ENCODE assay signal across 10 cellular contexts in genomic region chr19:53980553-53981407, GRCh38. TPM values are rescaled to one million over a fixed set of nuclear protein-coding genes. Genes with fewer than 3 reads are reported as not detected.
DNase-seq lines count a peak whose midpoint lies in the region; ATAC-seq and TF ChIP-seq lines count a peak whose summit lies in the region.
"Had no signal": no experiment of that assay in that cellular context is flagged by ENCODE, and none has a peak within 500 bp of the region (broad histone marks: within the 10 kb centered on the region; RNA-seq: fewer than 3 reads in every experiment).

No MANE protein-coding gene starts in this region.

- H3K27ac Mint-ChIP-seq in activated CD8-positive, alpha-beta memory T cell treated with anti-CD3 and anti-CD28 coated beads, Interleukin-2, amount 10 ng/mL, durations not matched to agents 7 days and 5 days: peak overlapping the region; percentile 31

- no peak overlapping the region for H3K4me3 Mint-ChIP-seq in activated CD8-positive, alpha-beta memory T cell treated with anti-CD3 and anti-CD28 coated beads, Interleukin-2, amount 10 ng/mL, durations not matched to agents 7 days and 5 days

- no peaks in the 10 kb centered on the region for H3K9me3 ChIP-seq in suprapubic skin

- no peak for TF ChIP-seq EP300 in suprapubic skin (IDR thresholded peaks at IDR 0.05)

- CTCF ChIA-PET in activated CD8-positive, alpha-beta memory T cell treated with anti-CD3 and anti-CD28 coated beads, Interleukin-2, amount 10 ng/mL, durations not matched to agents 7 days and 5 days (lab: Charles Lee): interaction anchor here (1.2 kb wide), 1 partner anchor 43 kb away, joined by 5 read pairs; no protein-coding TSS in a partner anchor

- peaks cover 77% of the 10 kb centered on the region for H3K27me3 ChIP-seq in suprapubic skin

- H3K27ac ChIP-seq in VCaP (peak overlapping the region; percentile 78), suprapubic skin (no peak overlapping the region)

- DNase-seq in activated CD8-positive, alpha-beta memory T cell treated with anti-CD3 and anti-CD28 coated beads, Interleukin-2, amount 10 ng/mL, durations not matched to agents 7 days and 5 days: no peak
- DNase-seq in activated CD8-positive, alpha-beta memory T cell treated with anti-CD3 and anti-CD28 coated beads for 24 hours: no peak
- DNase-seq in iPS DF 19.7 (ENCODE audit: low read depth, low spot score): peak; percentile 81
- DNase-seq in suprapubic skin (ENCODE audit: low spot score in 2 of 2): no peak
- no peak for DNase-seq in NCI-H1436 (lab: John Stamatoyannopoulos, UW)
- DNase-seq in COR-L47 (lab: John Stamatoyannopoulos, UW): no peak
- DNase-seq: DND-41 had no signal

- 28% methylated on average over 21 of the region's 21 CpGs for WGBS in suprapubic skin

- H3K36me3 ChIP-seq in suprapubic skin: no peaks in the 10 kb centered on the region

- peaks cover 2% of the 10 kb centered on the region for H3K9me3 Mint-ChIP-seq in activated CD8-positive, alpha-beta memory T cell treated with anti-CD3 and anti-CD28 coated beads, Interleukin-2, amount 10 ng/mL, durations not matched to agents 7 days and 5 days (ENCODE audit: low read depth)

- peaks cover 41% of the 10 kb centered on the region for H3K27me3 Mint-ChIP-seq in activated CD8-positive, alpha-beta memory T cell treated with anti-CD3 and anti-CD28 coated beads, Interleukin-2, amount 10 ng/mL, durations not matched to agents 7 days and 5 days

- peaks cover 8% of the 10 kb centered on the region for H3K36me3 Mint-ChIP-seq in activated CD8-positive, alpha-beta memory T cell treated with anti-CD3 and anti-CD28 coated beads, Interleukin-2, amount 10 ng/mL, durations not matched to agents 7 days and 5 days

- TF ChIP-seq CTCF in VCaP (conservative IDR thresholded peaks at IDR 0.05) (no peak; the same call in 1 of the 2 replicates), suprapubic skin (IDR thresholded peaks at IDR 0.05) (no peak)

- peaks cover 12% of the 10 kb centered on the region for H3K4me1 Mint-ChIP-seq in activated CD8-positive, alpha-beta memory T cell treated with anti-CD3 and anti-CD28 coated beads, Interleukin-2, amount 10 ng/mL, durations not matched to agents 7 days and 5 days

- no peak for ATAC-seq in activated CD8-positive, alpha-beta memory T cell treated with anti-CD3 and anti-CD28 coated beads, Interleukin-2, amount 10 ng/mL, durations not matched to agents 7 days and 5 days
- ATAC-seq in HG02885 (IDR thresholded peaks at IDR 0.05; ENCODE audit: poor library complexity, unreplicated experiment): no peak

- H3K4me3 ChIP-seq in suprapubic skin: peak overlapping the region; percentile 34

- no peak for TF ChIP-seq POLR2A in suprapubic skin (IDR thresholded peaks at IDR 0.05)

- H3K4me1 ChIP-seq in suprapubic skin: peaks cover 45% of the 10 kb centered on the region

RNA-seq across cellular contexts. Expression of gene CACNG6, which starts 10.7 kb away (rescaled TPM):
- not detected for total RNA-seq in activated CD8-positive, alpha-beta memory T cell treated with anti-CD3 and anti-CD28 coated beads, Interleukin-2, amount 10 ng/mL, durations not matched to agents 7 days and 5 days
- not detected for total RNA-seq in suprapubic skin
- total RNA-seq: mononuclear cell had no signal

RNA-seq across cellular contexts. Expression of gene CACNG8, which starts 18.0 kb away (rescaled TPM):
- total RNA-seq in activated CD8-positive, alpha-beta memory T cell treated with anti-CD3 and anti-CD28 coated beads, Interleukin-2, amount 10 ng/mL, durations not matched to agents 7 days and 5 days: not detected
- under 1 TPM in 2 of 4 donors, not detected in 2; 0.08 to 0.25 TPM for total RNA-seq in suprapubic skin
- total RNA-seq: mononuclear cell had no signal
